1 cellular context compared by ENCODE assay signal in genomic region chr1:97942161-97943123, GRCh38.
TF ChIP-seq lines count a peak whose summit lies in the region.

No MANE protein-coding gene starts in this region.

TF ChIP-seq in HepG2, 621 proteins besides CTCF, POLR2A, EP300 and RAD21:
- TF ChIP-seq YEATS2 (CRISPR knock-in tag; IDR thresholded peaks at IDR 0.05; ENCODE audit: borderline replicate concordance) = no peak
- no peak for TF ChIP-seq TBX3 (IDR thresholded peaks at IDR 0.05; ENCODE audit: borderline replicate concordance)
- TF ChIP-seq HIVEP1 (CRISPR knock-in tag; IDR thresholded peaks at IDR 0.05) = no peak
- no peak for TF ChIP-seq ZNF350 (CRISPR knock-in tag; IDR thresholded peaks at IDR 0.05; ENCODE audit: borderline replicate concordance, low read depth)
- no peak for TF ChIP-seq CREM (IDR thresholded peaks at IDR 0.05)
- TF ChIP-seq CREM (CRISPR knock-in tag; IDR thresholded peaks at IDR 0.05) = no peak
- no peak for TF ChIP-seq ZNF207 (IDR thresholded peaks at IDR 0.05; ENCODE audit: borderline replicate concordance)
- TF ChIP-seq ZNF549 (CRISPR knock-in tag; IDR thresholded peaks at IDR 0.05) = no peak
- TF ChIP-seq PLSCR1 (CRISPR knock-in tag; IDR thresholded peaks at IDR 0.05; ENCODE audit: borderline replicate concordance) = no peak
- TF ChIP-seq, protein P1, sequence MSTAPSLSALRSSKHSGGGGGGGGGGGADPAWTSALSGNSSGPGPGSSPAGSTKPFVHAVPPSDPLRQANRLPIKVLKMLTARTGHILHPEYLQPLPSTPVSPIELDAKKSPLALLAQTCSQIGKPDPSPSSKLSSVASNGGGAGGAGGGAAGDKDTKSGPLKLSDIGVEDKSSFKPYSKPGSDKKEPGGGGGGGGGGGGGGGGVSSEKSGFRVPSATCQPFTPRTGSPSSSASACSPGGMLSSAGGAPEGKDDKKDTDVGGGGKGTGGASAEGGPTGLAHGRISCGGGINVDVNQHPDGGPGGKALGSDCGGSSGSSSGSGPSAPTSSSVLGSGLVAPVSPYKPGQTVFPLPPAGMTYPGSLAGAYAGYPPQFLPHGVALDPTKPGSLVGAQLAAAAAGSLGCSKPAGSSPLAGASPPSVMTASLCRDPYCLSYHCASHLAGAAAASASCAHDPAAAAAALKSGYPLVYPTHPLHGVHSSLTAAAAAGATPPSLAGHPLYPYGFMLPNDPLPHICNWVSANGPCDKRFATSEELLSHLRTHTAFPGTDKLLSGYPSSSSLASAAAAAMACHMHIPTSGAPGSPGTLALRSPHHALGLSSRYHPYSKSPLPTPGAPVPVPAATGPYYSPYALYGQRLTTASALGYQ (CRISPR knock-in tag; IDR thresholded peaks at IDR 0.05) = no peak
- TF ChIP-seq NFE2L1 (CRISPR knock-in tag; IDR thresholded peaks at IDR 0.05; ENCODE audit: borderline replicate concordance) = no peak
- no peak for TF ChIP-seq NR3C1 (CRISPR knock-in tag; IDR thresholded peaks at IDR 0.05)
- no peak for TF ChIP-seq ZNF274 (CRISPR knock-in tag; IDR thresholded peaks at IDR 0.05)
- TF ChIP-seq CBFB (CRISPR knock-in tag; IDR thresholded peaks at IDR 0.05) = no peak
- TF ChIP-seq TAF1 (CRISPR knock-in tag; IDR thresholded peaks at IDR 0.05) = no peak
- no peak for TF ChIP-seq TOE1 (CRISPR knock-in tag; IDR thresholded peaks at IDR 0.05)
- TF ChIP-seq, protein P2, sequence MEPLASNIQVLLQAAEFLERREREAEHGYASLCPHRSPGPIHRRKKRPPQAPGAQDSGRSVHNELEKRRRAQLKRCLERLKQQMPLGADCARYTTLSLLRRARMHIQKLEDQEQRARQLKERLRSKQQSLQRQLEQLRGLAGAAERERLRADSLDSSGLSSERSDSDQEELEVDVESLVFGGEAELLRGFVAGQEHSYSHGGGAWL (CRISPR knock-in tag; IDR thresholded peaks at IDR 0.05) = no peak
- TF ChIP-seq RBM22 (optimal IDR thresholded peaks at IDR 0.05; ENCODE audit: low read length) = no peak
- TF ChIP-seq SATB2 (CRISPR knock-in tag; IDR thresholded peaks at IDR 0.05) = no peak
- TF ChIP-seq, protein P3, sequence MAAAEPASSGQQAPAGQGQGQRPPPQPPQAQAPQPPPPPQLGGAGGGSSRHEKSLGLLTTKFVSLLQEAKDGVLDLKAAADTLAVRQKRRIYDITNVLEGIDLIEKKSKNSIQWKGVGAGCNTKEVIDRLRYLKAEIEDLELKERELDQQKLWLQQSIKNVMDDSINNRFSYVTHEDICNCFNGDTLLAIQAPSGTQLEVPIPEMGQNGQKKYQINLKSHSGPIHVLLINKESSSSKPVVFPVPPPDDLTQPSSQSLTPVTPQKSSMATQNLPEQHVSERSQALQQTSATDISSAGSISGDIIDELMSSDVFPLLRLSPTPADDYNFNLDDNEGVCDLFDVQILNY (CRISPR knock-in tag; conservative IDR thresholded peaks at IDR 0.05) = no peak
- TF ChIP-seq ZNF260 (CRISPR knock-in tag; IDR thresholded peaks at IDR 0.05; ENCODE audit: borderline replicate concordance, low read depth) = no peak
